ENCODE assay signal across 19 cellular contexts in the genomic region with DNA sequence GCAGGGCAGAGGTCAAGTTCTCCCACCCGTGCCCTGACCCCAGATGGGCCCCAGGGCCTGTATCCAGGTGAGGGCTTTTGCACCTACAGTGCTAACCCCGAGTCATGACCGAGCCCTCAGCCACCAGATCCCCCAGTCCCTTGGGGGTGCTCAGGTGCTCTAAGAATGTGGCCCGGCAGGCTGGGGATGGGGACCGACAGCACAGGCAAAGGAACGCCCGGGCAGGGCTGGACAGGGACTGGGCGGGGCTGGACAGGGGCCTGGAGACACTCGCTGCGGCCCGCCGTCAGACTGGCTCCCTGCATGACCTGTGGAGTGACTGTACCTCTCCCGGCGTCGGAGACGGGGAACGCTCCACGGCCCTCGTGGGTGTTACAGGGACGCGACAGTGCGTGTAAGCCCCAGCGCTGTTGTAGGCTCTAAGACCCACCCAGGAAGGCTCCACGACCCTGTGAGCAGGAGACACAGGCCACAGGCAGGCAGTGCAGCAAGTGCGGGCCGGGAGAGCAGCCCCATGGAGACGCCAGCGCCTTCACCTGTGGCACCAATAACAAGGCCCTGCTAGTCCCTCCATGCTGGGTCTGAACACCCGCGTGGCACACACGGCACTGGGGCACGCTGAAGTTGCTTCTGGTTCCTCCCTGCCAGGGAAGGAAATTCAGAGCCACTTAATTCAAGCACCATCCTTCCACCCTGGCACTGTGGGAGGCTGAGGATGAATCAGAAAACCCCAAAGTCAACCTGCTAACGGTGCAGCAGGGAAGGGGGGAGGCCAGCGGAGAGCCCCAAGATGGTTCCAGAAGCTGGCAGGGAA. TPM values are rescaled to one million over a fixed set of nuclear protein-coding genes. Genes with fewer than 3 reads are reported as not detected.
DNase-seq lines count a peak whose midpoint lies in the region; ATAC-seq lines count a peak whose summit lies in the region.
"Had no signal": no experiment of that assay in that cellular context is flagged by ENCODE, and none has a peak within 500 bp of the region (broad histone marks: within the 10 kb centered on the region; RNA-seq: fewer than 3 reads in every experiment).

No MANE protein-coding gene starts in this region.

- H3K4me2 ChIP-seq in BLaER1, result peak overlapping the region; percentile 99

- DNase-seq in occipital lobe (lab: John Stamatoyannopoulos, UW) (peak; percentile 33), medulla oblongata (ENCODE audit: extremely low spot score) (no peak), iPS-NIHi11 (ENCODE audit: low spot score) (no peak)
- DNase-seq: activated CD8-positive, alpha-beta memory T cell treated with anti-CD3 and anti-CD28 coated beads, Interleukin-2, amount 50 U/mL, for 4 hours; aorta; colonic mucosa; COR-L47; immature natural killer cell; NCI-H2029 treated with DMSO at 0.1 percent for 48 hours; SIG-M5; substantia nigra; T-helper 9 cell had no signal

- peak overlapping the region; percentile 84 for H3K9ac ChIP-seq in BLaER1

- H3K27ac ChIP-seq in BLaER1 (peak overlapping the region; percentile 93), KOPT-K1 (ENCODE audit: low read depth, low read length, poor library complexity, severe bottlenecking) (peak overlapping the region; percentile 80)
- H3K27ac ChIP-seq: colonic mucosa had no signal

- peaks cover 25% of the 10 kb centered on the region for H3K36me3 ChIP-seq in BLaER1
- peaks cover 53% of the 10 kb centered on the region for H3K36me3 ChIP-seq in KOPT-K1 (ENCODE audit: insufficient read depth, low read length)
- H3K36me3 ChIP-seq: colonic mucosa had no signal

- ATAC-seq in esophagus mucosa, result peak; percentile 53
- ATAC-seq in GM18498 (IDR thresholded peaks at IDR 0.05; ENCODE audit: unreplicated experiment), result no peak
- ATAC-seq in GM21619 (IDR thresholded peaks at IDR 0.05; ENCODE audit: unreplicated experiment), result no peak

- H3K9me3 ChIP-seq in BLaER1 (no peaks in the 10 kb centered on the region), KOPT-K1 (ENCODE audit: insufficient read depth, low read length, poor library complexity, severe bottlenecking) (no peaks in the 10 kb centered on the region)
- H3K9me3 ChIP-seq: colonic mucosa had no signal

- H3K27me3 ChIP-seq in BLaER1, result peaks cover 32% of the 10 kb centered on the region

- peaks cover 83% of the 10 kb centered on the region for H3K4me1 ChIP-seq in BLaER1

- peaks cover 92% of the 10 kb centered on the region for H4K20me1 ChIP-seq in BLaER1

- peak overlapping the region; percentile 81 for H3K4me3 ChIP-seq in BLaER1

RNA-seq across cellular contexts. Expression of gene CBFA2T3, which starts 38.7 kb away (rescaled TPM):
- total RNA-seq in esophagus mucosa (1.1 TPM), occipital lobe (1.9 TPM)
- total RNA-seq: endothelial cell of umbilical vein, NCI-H460 had no signal
